In genomic region chr3:6608843-6609242, GRCh38 we compare ENCODE assay signal across 33 cellular contexts.
"Had no signal": no experiment of that assay in that cellular context is flagged by ENCODE, and none has a peak within 500 bp of the region (broad histone marks: within the 10 kb centered on the region; RNA-seq: fewer than 3 reads in every experiment).

No MANE protein-coding gene starts in this region.

- H2AFZ ChIP-seq: PC-9 had no signal

- H3K4me2 ChIP-seq: PC-9 had no signal

- DNase-seq: Karpas-422, MM.1S, MV-4-11, NCI-H1092, NCI-H1105 treated with DMSO at 0.1 percent for 48 hours, NCI-H1417, NCI-H1436, NCI-H146, NCI-H1694, NCI-H187, NCI-H1930, NCI-H2029 treated with DMSO at 0.1 percent for 48 hours, NCI-H2081 treated with DMSO at 0.1 percent for 48 hours, NCI-H2107, NCI-H2171, NCI-H226, NCI-H446 treated with DMSO at 0.1 percent for 48 hours, NCI-H510A, NCI-H524, NCI-H526, NCI-H69, NCI-H748 treated with DMSO at 0.1 percent for 48 hours, NCI-H82, PC-9, SHP77, SIG-M5, SJCRH30, T-cell had no signal

- H3K36me3 Mint-ChIP-seq: T-cell had no signal

- H3K36me3 ChIP-seq: SJCRH30 had no signal

- H3K4me3 Mint-ChIP-seq: T-cell had no signal

- ATAC-seq: Panc1, Right ventricle myocardium inferior, SK-N-SH treated with all-trans-retinoic acid at 6 μM for 48 hours, T-cell had no signal

- H3K4me1 Mint-ChIP-seq: T-cell had no signal

- H3K27ac Mint-ChIP-seq: T-cell had no signal

- H3K4me3 ChIP-seq: PC-9, SJCRH30, SK-N-MC had no signal

- H3K27me3 ChIP-seq: SJCRH30 had no signal

- H3K9me3 ChIP-seq: SJCRH30 had no signal

- H3K27me3 Mint-ChIP-seq: T-cell had no signal

- H3K27ac ChIP-seq: PC-9, RWPE1, SJCRH30, SK-N-MC had no signal
